16 cellular contexts compared by ENCODE assay signal in genomic region chr17:17376362-17376761, GRCh38.
DNase-seq lines count a peak whose midpoint lies in the region; ATAC-seq and TF ChIP-seq lines count a peak whose summit lies in the region.
"Had no signal": no experiment of that assay in that cellular context is flagged by ENCODE, and none has a peak within 500 bp of the region (broad histone marks: within the 10 kb centered on the region; RNA-seq: fewer than 3 reads in every experiment).

No MANE protein-coding gene starts in this region.

- no peak overlapping the region for H2BK120ac ChIP-seq in trophoblast cell (ENCODE audit: insufficient read depth, low read length, poor library complexity)

- H3K79me2 ChIP-seq in trophoblast cell (ENCODE audit: control insufficient read depth, insufficient read depth, low read length, poor library complexity): no peaks in the 10 kb centered on the region

- no peak overlapping the region for H2BK5ac ChIP-seq in trophoblast cell (ENCODE audit: low read depth, low read length, poor library complexity)

- H3K23ac ChIP-seq in trophoblast cell (ENCODE audit: low read length): no peak overlapping the region

- H3K4me2 ChIP-seq in trophoblast cell (ENCODE audit: low read length): no peak overlapping the region

- H3K36me3 ChIP-seq in SJSA1 (no peaks in the 10 kb centered on the region), cardiac muscle cell (no peaks in the 10 kb centered on the region), trophoblast cell (ENCODE audit: control insufficient read depth in 1 of 2, insufficient read depth in 2 of 2, low read length in 2 of 2) (no peaks in the 10 kb centered on the region)

- intact Hi-C loops in lower leg skin (cut with DNase I; ENCODE audit: low total_unique reads) (no loop called here), MCF 10A (cut with micrococcal nuclease) (no loop called here)

- no peak overlapping the region for H3K9ac ChIP-seq in trophoblast cell (ENCODE audit: low read length)

- CTCF ChIA-PET in MCF 10A (lab: Yijun Ruan, JAX): no interaction called here

- no peak overlapping the region for H3K14ac ChIP-seq in trophoblast cell (ENCODE audit: low read length)

- no peak overlapping the region for H2BK12ac ChIP-seq in trophoblast cell (ENCODE audit: low read length)

- H3K27me3 ChIP-seq in SJSA1 (replicated peaks) (no peaks in the 10 kb centered on the region), cardiac muscle cell (peaks cover 8% of the 10 kb centered on the region), trophoblast cell (ENCODE audit: insufficient read depth, low read length) (no peaks in the 10 kb centered on the region)

- H2AK5ac ChIP-seq in trophoblast cell (ENCODE audit: low read length): no peak overlapping the region

- TF ChIP-seq CTCF in cardiac muscle cell (IDR thresholded peaks at IDR 0.05; ENCODE audit: low read depth, low read length) (no peak), lower leg skin (IDR thresholded peaks at IDR 0.05) (no peak), MCF 10A (IDR thresholded peaks at IDR 0.05; ENCODE audit: unreplicated experiment) (no peak)

- no peaks in the 10 kb centered on the region for H3K9me3 Mint-ChIP-seq in MCF 10A (ENCODE audit: unreplicated experiment)
- H3K9me3 Mint-ChIP-seq: activated T-helper 2 cell treated with anti-CD3 and anti-CD28 coated beads, Interferon-gamma antibody, Interleukin-2, Interleukin-4, amounts not matched to agents 10 μg/mL and 5 μg/mL and 100 μg/mL, durations not matched to agents 14 hours and 24 hours and 36 hours; mesothelial cell of epicardium had no signal

- no peaks in the 10 kb centered on the region for H3K9me3 ChIP-seq in SJSA1 (replicated peaks)
- no peaks in the 10 kb centered on the region for H3K9me3 ChIP-seq in cardiac muscle cell (ENCODE audit: low read depth)
- peaks cover 2% of the 10 kb centered on the region for H3K9me3 ChIP-seq in trophoblast cell (ENCODE audit: insufficient read depth, low read depth, low read length)

- DNase-seq in DMS53 treated with DMSO at 0.1 percent for 48 hours (lab: John Stamatoyannopoulos, UW; ENCODE audit: unreplicated experiment) (peak; percentile 45), SJSA1 (ENCODE audit: low read depth in 1 of 2, low spot score in 2 of 2) (peak in 1 of 2 experiments; percentile 49), cardiac muscle cell (ENCODE audit: low read depth in 1 of 2, low spot score in 1 of 2) (peak; percentile 52 to 57), trophoblast cell (peak; percentile 34 to 51), NCI-H524 treated with DMSO at 0.1 percent for 48 hours (lab: John Stamatoyannopoulos, UW) (no peak), lower leg skin (ENCODE audit: low spot score in 2 of 2) (no peak), MCF 10A (ENCODE audit: unreplicated experiment) (no peak)
- DNase-seq: dermis blood vessel endothelial cell; NCI-H1417 treated with DMSO at 0.1 percent for 48 hours; OCI-M1; small intestine; stimulated activated naive CD4-positive, alpha-beta T cell had no signal

- no peak for ATAC-seq in GM18909 (IDR thresholded peaks at IDR 0.05; ENCODE audit: poor library complexity, unreplicated experiment)

- H3K27ac ChIP-seq in SJSA1 (peak overlapping the region; percentile 41), cardiac muscle cell (no peak overlapping the region), trophoblast cell (ENCODE audit: low read depth, low read length) (no peak overlapping the region)

- WGBS in trophoblast cell (ENCODE audit: extremely low coverage, insufficient coverage, insufficient read length): no CpG with 5 or more reads among the region's 5 CpGs
- 69 to 75% methylated on average over 5 of the region's 5 CpGs for WGBS in lower leg skin, 2 donors

- no peaks in the 10 kb centered on the region for H3K36me3 Mint-ChIP-seq in MCF 10A (ENCODE audit: insufficient read depth, unreplicated experiment)
- H3K36me3 Mint-ChIP-seq: CD14-positive monocyte, mesothelial cell of epicardium had no signal

- no peak overlapping the region for H3K4ac ChIP-seq in trophoblast cell (ENCODE audit: low read depth, low read length)

- POLR2A ChIA-PET in MCF 10A (lab: Yijun Ruan, JAX): no interaction called here

- H3K4me1 Mint-ChIP-seq in MCF 10A (ENCODE audit: insufficient read depth, unreplicated experiment): no peaks in the 10 kb centered on the region
- H3K4me1 Mint-ChIP-seq: CD14-positive monocyte, mesothelial cell of epicardium had no signal

- H3K4me3 ChIP-seq in SJSA1: no peak overlapping the region
- H3K4me3 ChIP-seq in cardiac muscle cell: no peak overlapping the region
- no peak overlapping the region for H3K4me3 ChIP-seq in trophoblast cell (ENCODE audit: low read depth, low read length)
- no peak overlapping the region for H3K4me3 ChIP-seq in lower leg skin (ENCODE audit: low read depth, poor library complexity, severe bottlenecking)

- no peak for TF ChIP-seq POLR2A in lower leg skin (IDR thresholded peaks at IDR 0.05)

- H4K8ac ChIP-seq in trophoblast cell (ENCODE audit: low read depth, low read length): no peak overlapping the region

- no peak overlapping the region for H4K91ac ChIP-seq in trophoblast cell (ENCODE audit: low read depth, low read length)

- no peak overlapping the region for H3K18ac ChIP-seq in trophoblast cell (ENCODE audit: low read length)

- H3K79me1 ChIP-seq in trophoblast cell (ENCODE audit: low read length): no peaks in the 10 kb centered on the region

- H3K27ac Mint-ChIP-seq in MCF 10A (ENCODE audit: low read depth, unreplicated experiment): no peak overlapping the region
- H3K27ac Mint-ChIP-seq: activated T-helper 2 cell treated with anti-CD3 and anti-CD28 coated beads, Interferon-gamma antibody, Interleukin-2, Interleukin-4, amounts not matched to agents 10 μg/mL and 5 μg/mL and 100 μg/mL, durations not matched to agents 14 hours and 24 hours and 36 hours; CD14-positive monocyte; mesothelial cell of epicardium had no signal

- H3K4me3 Mint-ChIP-seq in MCF 10A (ENCODE audit: unreplicated experiment): no peak overlapping the region
- H3K4me3 Mint-ChIP-seq: CD14-positive monocyte, mesothelial cell of epicardium had no signal

- no TSS peak for BruUV-seq in MCF 10A (replicated peaks; lab: Mats Ljungman, UMichigan)

- peaks cover 30% of the 10 kb centered on the region for H3K4me1 ChIP-seq in SJSA1 (replicated peaks)
- H3K4me1 ChIP-seq in cardiac muscle cell (ENCODE audit: low read depth): peaks cover 6% of the 10 kb centered on the region
- H3K4me1 ChIP-seq in trophoblast cell (ENCODE audit: control insufficient read depth in 1 of 2, insufficient read depth in 2 of 2, low read length in 2 of 2): peaks cover 7% of the 10 kb centered on the region in 2 experiments

- H2AFZ ChIP-seq in trophoblast cell (ENCODE audit: insufficient read depth, low read length, poor library complexity): no peak overlapping the region

- H3K27me3 Mint-ChIP-seq in MCF 10A (ENCODE audit: insufficient read depth, unreplicated experiment): peaks cover 67% of the 10 kb centered on the region

- no peak overlapping the region for H4K12ac ChIP-seq in trophoblast cell (ENCODE audit: low read depth, low read length)

Comparison
In these comparisons a context has a peak if more than half of its experiments do, and no peak if none do; other contexts are left out.
1. DNase-seq: peak in DMS53 treated with DMSO at 0.1 percent for 48 hours (single experiment), cardiac muscle cell (2 of 2) and trophoblast cell (2 of 2); none in NCI-H524 treated with DMSO at 0.1 percent for 48 hours (single experiment), lower leg skin (0 of 2) and MCF 10A (single experiment).